8 cellular contexts compared by ENCODE assay signal in genomic region chr5:103119765-103120606, GRCh38. TPM values are rescaled to one million over a fixed set of nuclear protein-coding genes. Genes with fewer than 3 reads are reported as not detected.
DNase-seq lines count a peak whose midpoint lies in the region; TF ChIP-seq lines count a peak whose summit lies in the region.

A gene with protein sequence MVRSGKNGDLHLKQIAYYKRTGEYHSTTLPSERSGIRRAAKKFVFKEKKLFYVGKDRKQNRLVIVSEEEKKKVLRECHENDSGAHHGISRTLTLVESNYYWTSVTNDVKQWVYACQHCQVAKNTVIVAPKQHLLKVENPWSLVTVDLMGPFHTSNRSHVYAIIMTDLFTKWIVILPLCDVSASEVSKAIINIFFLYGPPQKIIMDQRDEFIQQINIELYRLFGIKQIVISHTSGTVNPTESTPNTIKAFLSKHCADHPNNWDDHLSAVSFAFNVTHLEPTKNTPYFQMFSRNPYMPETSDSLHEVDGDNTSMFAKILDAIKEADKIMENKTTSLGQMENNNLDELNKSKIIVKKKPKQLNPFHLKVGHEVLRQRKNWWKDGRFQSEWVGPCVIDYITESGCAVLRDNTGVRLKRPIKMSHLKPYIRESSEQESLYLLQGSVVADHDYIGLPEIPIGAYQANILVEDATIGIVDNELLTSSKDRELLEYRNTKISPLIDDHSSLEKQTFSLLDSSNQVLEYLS (minus strand): TSS chr5:103120138. CDS start chr5:103108707, 11,431 bp downstream.
Gene PPIP5K2, plus strand, starts transcription at chr5:103120301. Its CDS starts 9,289 bp downstream, at chr5:103129590.

- H3K27me3 ChIP-seq in H7 (ENCODE audit: control insufficient read depth, insufficient read depth, low read length): no peaks in the 10 kb centered on the region

- no peaks in the 10 kb centered on the region for H3K27me3 Mint-ChIP-seq in nephron (ENCODE audit: low read depth)
- no peaks in the 10 kb centered on the region for H3K27me3 Mint-ChIP-seq in stimulated activated naive CD8-positive, alpha-beta T cell treated with anti-CD3 and anti-CD28 coated beads, Interleukin-15, Interleukin-2, amounts not matched to agents 100 ng/mL and 50 ng/mL, for 24 hours

- H3K4me3 ChIP-seq in H7 (ENCODE audit: insufficient read depth, low read depth, low read length) (peak within 1 kb of the TSS; percentile 82), fibroblast of the aortic adventitia (ENCODE audit: low read depth, low read length) (peak within 1 kb of the TSS; percentile 98)

- no peaks in the 10 kb centered on the region for H3K36me3 ChIP-seq in H7 (replicated peaks; ENCODE audit: control insufficient read depth, insufficient read depth, low read length)

- peaks cover 34% of the 10 kb centered on the region for H3K4me1 Mint-ChIP-seq in nephron
- H3K4me1 Mint-ChIP-seq in stimulated activated naive CD8-positive, alpha-beta T cell treated with anti-CD3 and anti-CD28 coated beads, Interleukin-15, Interleukin-2, amounts not matched to agents 100 ng/mL and 50 ng/mL, for 24 hours (ENCODE audit: low read depth): peaks cover 41% of the 10 kb centered on the region

- no peaks in the 10 kb centered on the region for H3K9me3 Mint-ChIP-seq in nephron
- no peaks in the 10 kb centered on the region for H3K9me3 Mint-ChIP-seq in stimulated activated naive CD8-positive, alpha-beta T cell treated with anti-CD3 and anti-CD28 coated beads, Interleukin-15, Interleukin-2, amounts not matched to agents 100 ng/mL and 50 ng/mL, for 24 hours

- peak within 1 kb of the TSS; percentile 92 to 97 (median 97) for H3K4me3 Mint-ChIP-seq in nephron
- peak within 1 kb of the TSS; percentile 98 for H3K4me3 Mint-ChIP-seq in stimulated activated naive CD8-positive, alpha-beta T cell treated with anti-CD3 and anti-CD28 coated beads, Interleukin-15, Interleukin-2, amounts not matched to agents 100 ng/mL and 50 ng/mL, for 24 hours

- H3K27ac Mint-ChIP-seq in nephron: peak within 1 kb of the TSS; percentile 99
- H3K27ac Mint-ChIP-seq in stimulated activated naive CD8-positive, alpha-beta T cell treated with anti-CD3 and anti-CD28 coated beads, Interleukin-15, Interleukin-2, amounts not matched to agents 100 ng/mL and 50 ng/mL, for 24 hours: peak within 1 kb of the TSS; percentile 99

- peak; percentile 100 for DNase-seq in ELR (ENCODE audit: low read depth)
- DNase-seq in H7: peak; percentile 50
- DNase-seq in M059J (ENCODE audit: low read depth): peak; percentile 98
- DNase-seq in SHP77 (lab: John Stamatoyannopoulos, UW): peak; percentile 96 to 97
- DNase-seq in activated effector memory CD4-positive, alpha-beta T cell treated with anti-CD3 and anti-CD28 coated beads, Interleukin-2, amount 50 U/mL, for 16 hours: peak; percentile 99
- DNase-seq in fibroblast of the aortic adventitia (ENCODE audit: low read depth): peak; percentile 99

- H3K36me3 Mint-ChIP-seq in nephron (ENCODE audit: low read depth): peaks cover 6% of the 10 kb centered on the region
- peaks cover 18% of the 10 kb centered on the region for H3K36me3 Mint-ChIP-seq in stimulated activated naive CD8-positive, alpha-beta T cell treated with anti-CD3 and anti-CD28 coated beads, Interleukin-15, Interleukin-2, amounts not matched to agents 100 ng/mL and 50 ng/mL, for 24 hours (ENCODE audit: low read depth)

- TF ChIP-seq CTCF in fibroblast of the aortic adventitia (IDR thresholded peaks at IDR 0.05; ENCODE audit: insufficient read depth, low read length) (no peak), nephron (IDR thresholded peaks at IDR 0.05; ENCODE audit: unreplicated experiment in 3 of 3) (no peak)

RNA-seq across cellular contexts. Expression of the first gene that starts in this region (rescaled TPM):
- total RNA-seq in H7 (2014; rRNA removed; shearing (Covaris generic)): 5.0 and 5.1 TPM in 2 replicates
- total RNA-seq in M059J (2014; rRNA removed; shearing (Covaris generic)): 4.1 and 7.6 TPM in 2 replicates
- 11.0 and 14.4 TPM in 2 replicates for total RNA-seq in fibroblast of the aortic adventitia (ENCODE audit: low replicate concordance)

RNA-seq across cellular contexts. Expression of gene PPIP5K2, which starts in this region (rescaled TPM):
- total RNA-seq in H7 (2014; rRNA removed; shearing (Covaris generic)): 29.7 and 44.4 TPM in 2 replicates
- 22.4 and 23.4 TPM in 2 replicates for total RNA-seq in M059J (2014; rRNA removed; shearing (Covaris generic))
- total RNA-seq in fibroblast of the aortic adventitia (ENCODE audit: low replicate concordance): 32.1 and 71.9 TPM in 2 replicates

Comparison
In these comparisons a context has a peak if more than half of its experiments do, and no peak if none do; other contexts are left out.
1. Peak in every context shown above with its lines: DNase-seq and H3K4me3 ChIP-seq.
2. DNase-seq: peak in every context shown above with its lines; median percentile 100 in ELR; 99 in activated effector memory CD4-positive, alpha-beta T cell treated with anti-CD3 and anti-CD28 coated beads, Interleukin-2, amount 50 U/mL, for 16 hours; 99 in fibroblast of the aortic adventitia; 98 in M059J; 96 in SHP77; 50 in H7.